ENCODE assay signal across 18 cellular contexts in genomic region chr7:97226541-97226940, GRCh38.
A peak's percentile ranks its signal among the peaks of the same experiment; 100 is the strongest.
DNase-seq lines count a peak whose midpoint lies in the region; ATAC-seq and TF ChIP-seq lines count a peak whose summit lies in the region.
"Had no signal": no experiment of that assay in that cellular context is flagged by ENCODE, and none has a peak within 500 bp of the region (broad histone marks: within the 10 kb centered on the region; RNA-seq: fewer than 3 reads in every experiment).

No MANE protein-coding gene starts in this region.

- H3K9me3 ChIP-seq in psoas muscle (no peaks in the 10 kb centered on the region), H9 (ENCODE audit: control insufficient read depth, low read depth, low read length) (no peaks in the 10 kb centered on the region)
- H3K9me3 ChIP-seq: stomach had no signal

- no peak overlapping the region for H2BK20ac ChIP-seq in H9 (ENCODE audit: low read depth, low read length, poor library complexity, severe bottlenecking)

- no peaks in the 10 kb centered on the region for H3K27me3 ChIP-seq in psoas muscle (ENCODE audit: insufficient read depth in 3 of 3, low read length in 2 of 3)
- no peaks in the 10 kb centered on the region for H3K27me3 ChIP-seq in H9 (ENCODE audit: insufficient read depth, low read length)
- H3K27me3 ChIP-seq: stomach had no signal

- H3T11ph ChIP-seq in H9 (ENCODE audit: low read length), result no peak overlapping the region

- ATAC-seq in GM18498 (IDR thresholded peaks at IDR 0.05; ENCODE audit: unreplicated experiment) (peak; percentile 83), GM19324 (IDR thresholded peaks at IDR 0.05; ENCODE audit: low FRiP score, unreplicated experiment) (peak; percentile 77), GM21737 (IDR thresholded peaks at IDR 0.05; ENCODE audit: unreplicated experiment) (peak; percentile 78), HG03139 (IDR thresholded peaks at IDR 0.05; ENCODE audit: unreplicated experiment) (peak; percentile 89), psoas muscle (no peak)
- ATAC-seq in stimulated activated memory B cell treated with anti-CD40 and anti-IgM and Interleukin-4, amounts not matched to agents 10 μg/mL and 1 μg/mL and 100 μg/mL, for 72 hours, result no peak

- no peak overlapping the region for H4K91ac ChIP-seq in H9 (ENCODE audit: insufficient read length, low read depth, low read length)

- H2AK5ac ChIP-seq in H9 (ENCODE audit: insufficient read length, low read length), result no peak overlapping the region

- TF ChIP-seq CTCF in psoas muscle (IDR thresholded peaks at IDR 0.05) (no peak), H9 (conservative IDR thresholded peaks at IDR 0.05) (no peak)

- no peaks in the 10 kb centered on the region for H3K23me2 ChIP-seq in H9 (ENCODE audit: insufficient read length, low read depth, low read length, poor library complexity, severe bottlenecking)

- no peak overlapping the region for H4K8ac ChIP-seq in H9 (replicated peaks; ENCODE audit: insufficient read length, low read depth, low read length)

- H2BK12ac ChIP-seq in H9 (ENCODE audit: insufficient read length, low read depth, low read length), result no peak overlapping the region

- no peaks in the 10 kb centered on the region for H3K36me3 Mint-ChIP-seq in stimulated activated memory B cell treated with anti-CD40 and anti-IgM and Interleukin-4, amounts not matched to agents 10 μg/mL and 1 μg/mL and 100 μg/mL, for 72 hours
- peaks cover 0 to under 1% (median 0%) of the 10 kb centered on the region in 3 experiments; a peak in 1 of 7 replicates for H3K36me3 Mint-ChIP-seq in H9 (ENCODE audit: insufficient read depth in 1 of 3, low read depth in 3 of 3)
- H3K36me3 Mint-ChIP-seq: CD4-positive, CD25-positive, alpha-beta regulatory T cell had no signal

- H3K4me3 Mint-ChIP-seq in stimulated activated memory B cell treated with anti-CD40 and anti-IgM and Interleukin-4, amounts not matched to agents 10 μg/mL and 1 μg/mL and 100 μg/mL, for 72 hours, result no peak overlapping the region
- no peak overlapping the region for H3K4me3 Mint-ChIP-seq in H9
- H3K4me3 Mint-ChIP-seq: CD4-positive, CD25-positive, alpha-beta regulatory T cell had no signal

- no peak overlapping the region for H4K5ac ChIP-seq in H9 (ENCODE audit: insufficient read length, low read depth, low read length)

- H3K4me1 Mint-ChIP-seq in stimulated activated memory B cell treated with anti-CD40 and anti-IgM and Interleukin-4, amounts not matched to agents 10 μg/mL and 1 μg/mL and 100 μg/mL, for 72 hours, result no peaks in the 10 kb centered on the region
- peaks cover under 1% of the 10 kb centered on the region in 2 experiments for H3K4me1 Mint-ChIP-seq in H9

- no peak overlapping the region for H3K18ac ChIP-seq in H9 (ENCODE audit: insufficient read length, low read depth, low read length)

- no peaks in the 10 kb centered on the region for H4K20me1 ChIP-seq in H9 (ENCODE audit: control insufficient read depth, insufficient read depth, insufficient read length)

- WGBS in psoas muscle, 3 donors, result 64 to 93% (median 80%) methylated on average over 3 of the region's 3 CpGs
- no CpG with 5 or more reads among the region's 3 CpGs for WGBS in H9 (ENCODE audit: extremely low coverage, insufficient read length, low lambda C conversion rate)

- H2BK15ac ChIP-seq in H9 (ENCODE audit: low read depth, low read length), result no peak overlapping the region

- no peak overlapping the region for H3K4me3 ChIP-seq in psoas muscle
- H3K4me3 ChIP-seq: skin epidermis, stomach had no signal

- no peaks in the 10 kb centered on the region for H3K4me1 ChIP-seq in psoas muscle
- no peaks in the 10 kb centered on the region for H3K4me1 ChIP-seq in H9 (ENCODE audit: insufficient read depth, low read length)
- H3K4me1 ChIP-seq: stomach had no signal

- no peak overlapping the region for H2AFZ ChIP-seq in H9 (ENCODE audit: low read length)

- no peaks in the 10 kb centered on the region for H3K79me2 ChIP-seq in H9 (ENCODE audit: insufficient read depth, low read length)

- no peaks in the 10 kb centered on the region for H3K9me3 Mint-ChIP-seq in stimulated activated memory B cell treated with anti-CD40 and anti-IgM and Interleukin-4, amounts not matched to agents 10 μg/mL and 1 μg/mL and 100 μg/mL, for 72 hours
- peaks cover 0 to 5% of the 10 kb centered on the region in 2 experiments; a peak in 1 of 5 replicates for H3K9me3 Mint-ChIP-seq in H9

- H3K23ac ChIP-seq in H9 (ENCODE audit: insufficient read length, low read depth, low read length), result no peak overlapping the region

- no peak overlapping the region for H3K27ac Mint-ChIP-seq in stimulated activated memory B cell treated with anti-CD40 and anti-IgM and Interleukin-4, amounts not matched to agents 10 μg/mL and 1 μg/mL and 100 μg/mL, for 72 hours
- peak overlapping the region in 1 of 3 experiments; percentile 79; a peak in 2 of 7 replicates for H3K27ac Mint-ChIP-seq in H9
- H3K27ac Mint-ChIP-seq: CD4-positive, CD25-positive, alpha-beta regulatory T cell had no signal

- no peak overlapping the region for H3K9ac ChIP-seq in H9 (ENCODE audit: extremely low read depth, insufficient read length, low read length)

- H2BK5ac ChIP-seq in H9 (ENCODE audit: insufficient read length, low read length), result no peak overlapping the region

- no peak overlapping the region for H2BK120ac ChIP-seq in H9 (ENCODE audit: low read depth, low read length, poor library complexity, severe bottlenecking)

- H3K27me3 Mint-ChIP-seq in stimulated activated memory B cell treated with anti-CD40 and anti-IgM and Interleukin-4, amounts not matched to agents 10 μg/mL and 1 μg/mL and 100 μg/mL, for 72 hours, result peaks cover 34% of the 10 kb centered on the region
- no peaks in the 10 kb centered on the region; the same call in none of the 2 replicates for H3K27me3 Mint-ChIP-seq in H9 (ENCODE audit: low read depth)

- intact Hi-C loops in psoas muscle (cut with DNase I), result no loop called here

- DNase-seq in psoas muscle (no peak), NCI-H2196 treated with DMSO at 0.1 percent for 48 hours (lab: John Stamatoyannopoulos, UW; ENCODE audit: unreplicated experiment) (no peak), H9 (no peak)
- DNase-seq: activated CD4-positive, alpha-beta T cell treated with anti-CD3 and anti-CD28 coated beads, Interleukin-2, amount 50 U/mL, for 48 hours; anterior cingulate cortex; CD4-positive, CD25-positive, alpha-beta regulatory T cell; glutamatergic neuron; midbrain; NCI-H2081 treated with DMSO at 0.1 percent for 48 hours; NK-92 treated with Interleukin-12 subunit alpha and Interleukin-12 subunit beta, amount 100 ng/mL, for 24 hours; occipital lobe; stomach had no signal

- no peak overlapping the region for H3K4me2 ChIP-seq in H9 (ENCODE audit: insufficient read depth, insufficient read length, low read length)

- H3K79me1 ChIP-seq in H9 (ENCODE audit: insufficient read depth, low read depth, low read length, poor library complexity, severe bottlenecking), result no peaks in the 10 kb centered on the region

- H3K56ac ChIP-seq in H9 (ENCODE audit: insufficient read length, low read depth, low read length), result no peak overlapping the region

- H3K36me3 ChIP-seq in psoas muscle (ENCODE audit: insufficient read depth in 1 of 2, low read depth in 1 of 2), result no peaks in the 10 kb centered on the region
- H3K36me3 ChIP-seq: stomach had no signal

- H3K4ac ChIP-seq in H9 (ENCODE audit: low read depth, low read length), result no peak overlapping the region

- H3K14ac ChIP-seq in H9 (ENCODE audit: insufficient read depth, low read length), result no peak overlapping the region

- no peak overlapping the region for H3K27ac ChIP-seq in psoas muscle
- H3K27ac ChIP-seq in H9 (ENCODE audit: insufficient read length, low read depth, low read length), result no peak overlapping the region
- H3K27ac ChIP-seq: skin epidermis, stomach had no signal

Comparison
In these comparisons a context has a peak if more than half of its experiments do, and no peak if none do; other contexts are left out.
1. ATAC-seq: peak in GM18498 (single experiment), GM19324 (single experiment), GM21737 (single experiment) and HG03139 (single experiment); none in psoas muscle (0 of 4) and stimulated activated memory B cell treated with anti-CD40 and anti-IgM and Interleukin-4, amounts not matched to agents 10 μg/mL and 1 μg/mL and 100 μg/mL, for 72 hours (single experiment).